Comparison of ENCODE assay signal across 22 cellular contexts in genomic region chr7:38002689-38003088, GRCh38.
DNase-seq lines count a peak whose midpoint lies in the region; ATAC-seq and TF ChIP-seq lines count a peak whose summit lies in the region.
"Had no signal": no experiment of that assay in that cellular context is flagged by ENCODE, and none has a peak within 500 bp of the region (broad histone marks: within the 10 kb centered on the region; RNA-seq: fewer than 3 reads in every experiment).

No MANE protein-coding gene starts in this region.

- no peaks in the 10 kb centered on the region for H3K27me3 ChIP-seq in psoas muscle (ENCODE audit: insufficient read depth in 3 of 3, low read length in 2 of 3)

- DNase-seq in Right ventricle myocardium superior (no peak), cardiac septum (ENCODE audit: low spot score) (no peak), fibroblast of gingiva (ENCODE audit: low read depth) (peak; percentile 6), psoas muscle (no peak), occipital lobe (lab: John Stamatoyannopoulos, UW) (no peak), GM13976 (ENCODE audit: low spot score) (no peak)
- DNase-seq in activated T-cell treated with anti-CD3 and anti-CD28 coated beads, Interleukin-2, amount 50 U/mL, for 72 hours: no peak
- DNase-seq: 8988T; Calu3; CD8-positive, alpha-beta memory T cell; DMS153; HCEC 1CT; KG1; MV-4-11; NCI-H1105 treated with DMSO at 0.1 percent for 48 hours; NCI-H2029 treated with DMSO at 0.1 percent for 48 hours; NCI-H226; NCI-H510A treated with DMSO at 0.1 percent for 48 hours; NCI-H748 treated with DMSO at 0.1 percent for 48 hours had no signal

- H3K27ac Mint-ChIP-seq in activated T-cell treated with anti-CD3 and anti-CD28 coated beads, Interleukin-2, amount 50 U/mL, for 72 hours: no peak overlapping the region
- H3K27ac Mint-ChIP-seq: CD8-positive, alpha-beta memory T cell had no signal

- WGBS in psoas muscle, 3 donors: 18 to 32% (median 22%) methylated on average over 3 of the region's 3 CpGs

- H3K36me3 ChIP-seq in psoas muscle (ENCODE audit: insufficient read depth in 1 of 2, low read depth in 1 of 2): no peaks in the 10 kb centered on the region

- H3K36me3 Mint-ChIP-seq in activated T-cell treated with anti-CD3 and anti-CD28 coated beads, Interleukin-2, amount 50 U/mL, for 72 hours (ENCODE audit: insufficient read depth in 2 of 2): no peaks in the 10 kb centered on the region

- in situ Hi-C loops in GM13976 (cut with MboI; ENCODE audit: low sequenced_read_pairs, unreplicated experiment): no loop called here

- H3K4me3 Mint-ChIP-seq in activated T-cell treated with anti-CD3 and anti-CD28 coated beads, Interleukin-2, amount 50 U/mL, for 72 hours: no peak overlapping the region
- H3K4me3 Mint-ChIP-seq: CD8-positive, alpha-beta memory T cell had no signal

- no peaks in the 10 kb centered on the region for H3K27me3 Mint-ChIP-seq in activated T-cell treated with anti-CD3 and anti-CD28 coated beads, Interleukin-2, amount 50 U/mL, for 72 hours (ENCODE audit: low read depth)

- no peaks in the 10 kb centered on the region for H3K4me1 Mint-ChIP-seq in activated T-cell treated with anti-CD3 and anti-CD28 coated beads, Interleukin-2, amount 50 U/mL, for 72 hours (ENCODE audit: low read depth)
- H3K4me1 Mint-ChIP-seq: CD8-positive, alpha-beta memory T cell had no signal

- H3K27ac ChIP-seq in psoas muscle: no peak overlapping the region
- H3K27ac ChIP-seq: C4-2B had no signal

- H3K9me3 Mint-ChIP-seq in activated T-cell treated with anti-CD3 and anti-CD28 coated beads, Interleukin-2, amount 50 U/mL, for 72 hours: no peaks in the 10 kb centered on the region

- H3K4me1 ChIP-seq in psoas muscle: peaks cover 25% of the 10 kb centered on the region

- TF ChIP-seq CTCF in psoas muscle (IDR thresholded peaks at IDR 0.05) (no peak), GM13976 (IDR thresholded peaks at IDR 0.05; ENCODE audit: borderline replicate concordance, control extremely low read depth, extremely low read depth, insufficient read depth, missing control alignments) (no peak)

- intact Hi-C loops in Right ventricle myocardium superior (cut with DNase I) (no loop called here), cardiac septum (cut with DNase I) (no loop called here), psoas muscle (cut with DNase I) (loop anchor here in 1 of 2 donors (10.0 kb wide), 1 partner anchor 88 kb away; the partner anchor contains the start of gene SFRP4)

- ATAC-seq in Right ventricle myocardium superior (ENCODE audit: poor library complexity) (peak; percentile 36), psoas muscle (peak; percentile 74 to 87 (median 82)), GM18870 (IDR thresholded peaks at IDR 0.05; ENCODE audit: unreplicated experiment) (no peak)
- no peak for ATAC-seq in activated T-cell treated with anti-CD3 and anti-CD28 coated beads, Interleukin-2, amount 50 U/mL, for 72 hours (replicated peaks in 1 of 2)
- ATAC-seq: SK-N-SH treated with all-trans-retinoic acid at 6 μM for 48 hours had no signal

- H3K9me3 ChIP-seq in psoas muscle: no peaks in the 10 kb centered on the region

- peak overlapping the region; percentile 11 for H3K4me3 ChIP-seq in psoas muscle

Comparison
In these comparisons a context has a peak if more than half of its experiments do, and no peak if none do; other contexts are left out.
1. ATAC-seq: peak in Right ventricle myocardium superior (single experiment) and psoas muscle (4 of 4); none in activated T-cell treated with anti-CD3 and anti-CD28 coated beads, Interleukin-2, amount 50 U/mL, for 72 hours (0 of 2) and GM18870 (single experiment).